Comparison of ENCODE assay signal across 2 cellular contexts in the genomic region with DNA sequence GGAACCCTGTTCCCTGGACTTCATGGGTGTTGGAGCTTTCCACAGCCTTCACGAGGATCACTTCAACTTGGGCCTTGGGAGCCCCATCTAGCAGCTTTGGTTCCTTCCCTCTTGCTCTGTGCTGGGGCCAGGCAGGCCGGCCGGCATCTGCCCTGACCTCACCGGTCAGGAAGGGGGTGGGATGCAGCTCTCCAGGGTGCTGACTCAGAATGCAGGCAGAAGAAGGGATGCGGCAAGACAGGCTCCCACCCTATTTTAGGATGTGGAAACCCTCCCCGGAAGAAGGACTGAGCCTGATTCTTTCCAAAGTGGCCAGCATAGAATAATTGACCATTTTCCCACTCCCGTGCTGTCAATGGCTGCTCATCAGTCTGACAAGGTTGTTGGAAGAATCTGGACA.
TF ChIP-seq lines count a peak whose summit lies in the region.

No MANE protein-coding gene starts in this region.

TF ChIP-seq in IMR-90, 13 proteins besides CTCF, POLR2A, EP300 and RAD21:
- TF ChIP-seq, protein P1, sequence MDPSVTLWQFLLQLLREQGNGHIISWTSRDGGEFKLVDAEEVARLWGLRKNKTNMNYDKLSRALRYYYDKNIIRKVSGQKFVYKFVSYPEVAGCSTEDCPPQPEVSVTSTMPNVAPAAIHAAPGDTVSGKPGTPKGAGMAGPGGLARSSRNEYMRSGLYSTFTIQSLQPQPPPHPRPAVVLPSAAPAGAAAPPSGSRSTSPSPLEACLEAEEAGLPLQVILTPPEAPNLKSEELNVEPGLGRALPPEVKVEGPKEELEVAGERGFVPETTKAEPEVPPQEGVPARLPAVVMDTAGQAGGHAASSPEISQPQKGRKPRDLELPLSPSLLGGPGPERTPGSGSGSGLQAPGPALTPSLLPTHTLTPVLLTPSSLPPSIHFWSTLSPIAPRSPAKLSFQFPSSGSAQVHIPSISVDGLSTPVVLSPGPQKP (IDR thresholded peaks at IDR 0.05; ENCODE audit: borderline replicate concordance, low read depth, low read length), result no peak
- TF ChIP-seq MAZ (IDR thresholded peaks at IDR 0.05; ENCODE audit: borderline replicate concordance, low read depth, low read length), result no peak
- no peak for TF ChIP-seq CEBPB (IDR thresholded peaks at IDR 0.05; ENCODE audit: low read depth, low read length)
- TF ChIP-seq CHD1 (IDR thresholded peaks at IDR 0.05; ENCODE audit: low read depth, low read length), result no peak
- TF ChIP-seq NFE2L2 (IDR thresholded peaks at IDR 0.05; ENCODE audit: low read depth, low read length), result no peak
- no peak for TF ChIP-seq RCOR1 (IDR thresholded peaks at IDR 0.05; ENCODE audit: insufficient replicate concordance, low read length)
- TF ChIP-seq FOS (IDR thresholded peaks at IDR 0.05; ENCODE audit: low read depth, low read length), result no peak
- no peak for TF ChIP-seq MXI1 (IDR thresholded peaks at IDR 0.05; ENCODE audit: borderline replicate concordance, low read depth, low read length)
- no peak for TF ChIP-seq MAFK (IDR thresholded peaks at IDR 0.05; ENCODE audit: low read depth, low read length)
- TF ChIP-seq SMC3 (IDR thresholded peaks at IDR 0.05; ENCODE audit: low read depth, low read length), result no peak
- TF ChIP-seq RFX5 (IDR thresholded peaks at IDR 0.05; ENCODE audit: low read depth, low read length), result no peak
- TF ChIP-seq, protein P2, sequence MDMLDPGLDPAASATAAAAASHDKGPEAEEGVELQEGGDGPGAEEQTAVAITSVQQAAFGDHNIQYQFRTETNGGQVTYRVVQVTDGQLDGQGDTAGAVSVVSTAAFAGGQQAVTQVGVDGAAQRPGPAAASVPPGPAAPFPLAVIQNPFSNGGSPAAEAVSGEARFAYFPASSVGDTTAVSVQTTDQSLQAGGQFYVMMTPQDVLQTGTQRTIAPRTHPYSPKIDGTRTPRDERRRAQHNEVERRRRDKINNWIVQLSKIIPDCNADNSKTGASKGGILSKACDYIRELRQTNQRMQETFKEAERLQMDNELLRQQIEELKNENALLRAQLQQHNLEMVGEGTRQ (IDR thresholded peaks at IDR 0.05; ENCODE audit: low read depth, low read length), result no peak
- TF ChIP-seq BHLHE40 (IDR thresholded peaks at IDR 0.05; ENCODE audit: low read depth, low read length), result no peak

TF ChIP-seq in K562, 482 proteins besides CTCF, POLR2A, EP300 and RAD21:
- TF ChIP-seq, protein P3, sequence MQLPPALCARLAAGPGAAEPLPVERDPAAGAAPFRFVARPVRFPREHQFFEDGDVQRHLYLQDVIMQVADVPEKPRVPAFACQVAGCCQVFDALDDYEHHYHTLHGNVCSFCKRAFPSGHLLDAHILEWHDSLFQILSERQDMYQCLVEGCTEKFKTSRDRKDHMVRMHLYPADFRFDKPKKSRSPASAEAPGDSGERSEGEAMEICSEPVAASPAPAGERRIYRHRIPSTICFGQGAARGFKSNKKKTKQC (CRISPR knock-in tag; IDR thresholded peaks at IDR 0.05), result peak; percentile 79
- TF ChIP-seq RCOR1 (IDR thresholded peaks at IDR 0.05; ENCODE audit: borderline replicate concordance in 1 of 2, low read depth in 2 of 2, low read length in 2 of 2), result 0 out of 4 replicates have a peak, but pooled peaks of 1 of the 2 experiments have one; percentile 8
- TF ChIP-seq, protein P4, sequence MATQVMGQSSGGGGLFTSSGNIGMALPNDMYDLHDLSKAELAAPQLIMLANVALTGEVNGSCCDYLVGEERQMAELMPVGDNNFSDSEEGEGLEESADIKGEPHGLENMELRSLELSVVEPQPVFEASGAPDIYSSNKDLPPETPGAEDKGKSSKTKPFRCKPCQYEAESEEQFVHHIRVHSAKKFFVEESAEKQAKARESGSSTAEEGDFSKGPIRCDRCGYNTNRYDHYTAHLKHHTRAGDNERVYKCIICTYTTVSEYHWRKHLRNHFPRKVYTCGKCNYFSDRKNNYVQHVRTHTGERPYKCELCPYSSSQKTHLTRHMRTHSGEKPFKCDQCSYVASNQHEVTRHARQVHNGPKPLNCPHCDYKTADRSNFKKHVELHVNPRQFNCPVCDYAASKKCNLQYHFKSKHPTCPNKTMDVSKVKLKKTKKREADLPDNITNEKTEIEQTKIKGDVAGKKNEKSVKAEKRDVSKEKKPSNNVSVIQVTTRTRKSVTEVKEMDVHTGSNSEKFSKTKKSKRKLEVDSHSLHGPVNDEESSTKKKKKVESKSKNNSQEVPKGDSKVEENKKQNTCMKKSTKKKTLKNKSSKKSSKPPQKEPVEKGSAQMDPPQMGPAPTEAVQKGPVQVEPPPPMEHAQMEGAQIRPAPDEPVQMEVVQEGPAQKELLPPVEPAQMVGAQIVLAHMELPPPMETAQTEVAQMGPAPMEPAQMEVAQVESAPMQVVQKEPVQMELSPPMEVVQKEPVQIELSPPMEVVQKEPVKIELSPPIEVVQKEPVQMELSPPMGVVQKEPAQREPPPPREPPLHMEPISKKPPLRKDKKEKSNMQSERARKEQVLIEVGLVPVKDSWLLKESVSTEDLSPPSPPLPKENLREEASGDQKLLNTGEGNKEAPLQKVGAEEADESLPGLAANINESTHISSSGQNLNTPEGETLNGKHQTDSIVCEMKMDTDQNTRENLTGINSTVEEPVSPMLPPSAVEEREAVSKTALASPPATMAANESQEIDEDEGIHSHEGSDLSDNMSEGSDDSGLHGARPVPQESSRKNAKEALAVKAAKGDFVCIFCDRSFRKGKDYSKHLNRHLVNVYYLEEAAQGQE (CRISPR knock-in tag; IDR thresholded peaks at IDR 0.05; ENCODE audit: low read depth), result peak; percentile 85
- TF ChIP-seq NR3C1 (CRISPR knock-in tag; IDR thresholded peaks at IDR 0.05), result no peak
- TF ChIP-seq, protein P5, sequence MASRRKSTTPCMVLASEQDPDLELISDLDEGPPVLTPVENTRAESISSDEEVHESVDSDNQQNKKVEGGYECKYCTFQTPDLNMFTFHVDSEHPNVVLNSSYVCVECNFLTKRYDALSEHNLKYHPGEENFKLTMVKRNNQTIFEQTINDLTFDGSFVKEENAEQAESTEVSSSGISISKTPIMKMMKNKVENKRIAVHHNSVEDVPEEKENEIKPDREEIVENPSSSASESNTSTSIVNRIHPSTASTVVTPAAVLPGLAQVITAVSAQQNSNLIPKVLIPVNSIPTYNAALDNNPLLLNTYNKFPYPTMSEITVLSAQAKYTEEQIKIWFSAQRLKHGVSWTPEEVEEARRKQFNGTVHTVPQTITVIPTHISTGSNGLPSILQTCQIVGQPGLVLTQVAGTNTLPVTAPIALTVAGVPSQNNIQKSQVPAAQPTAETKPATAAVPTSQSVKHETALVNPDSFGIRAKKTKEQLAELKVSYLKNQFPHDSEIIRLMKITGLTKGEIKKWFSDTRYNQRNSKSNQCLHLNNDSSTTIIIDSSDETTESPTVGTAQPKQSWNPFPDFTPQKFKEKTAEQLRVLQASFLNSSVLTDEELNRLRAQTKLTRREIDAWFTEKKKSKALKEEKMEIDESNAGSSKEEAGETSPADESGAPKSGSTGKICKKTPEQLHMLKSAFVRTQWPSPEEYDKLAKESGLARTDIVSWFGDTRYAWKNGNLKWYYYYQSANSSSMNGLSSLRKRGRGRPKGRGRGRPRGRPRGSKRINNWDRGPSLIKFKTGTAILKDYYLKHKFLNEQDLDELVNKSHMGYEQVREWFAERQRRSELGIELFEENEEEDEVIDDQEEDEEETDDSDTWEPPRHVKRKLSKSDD (conservative IDR thresholded peaks at IDR 0.05; ENCODE audit: low read length), result no peak
- peak; percentile 88 for TF ChIP-seq MIER1 (IDR thresholded peaks at IDR 0.05; ENCODE audit: low read depth)
- peak; percentile 93 for TF ChIP-seq EHMT2 (IDR thresholded peaks at IDR 0.05)
